32 cellular contexts compared by ENCODE assay signal in the genomic region with DNA sequence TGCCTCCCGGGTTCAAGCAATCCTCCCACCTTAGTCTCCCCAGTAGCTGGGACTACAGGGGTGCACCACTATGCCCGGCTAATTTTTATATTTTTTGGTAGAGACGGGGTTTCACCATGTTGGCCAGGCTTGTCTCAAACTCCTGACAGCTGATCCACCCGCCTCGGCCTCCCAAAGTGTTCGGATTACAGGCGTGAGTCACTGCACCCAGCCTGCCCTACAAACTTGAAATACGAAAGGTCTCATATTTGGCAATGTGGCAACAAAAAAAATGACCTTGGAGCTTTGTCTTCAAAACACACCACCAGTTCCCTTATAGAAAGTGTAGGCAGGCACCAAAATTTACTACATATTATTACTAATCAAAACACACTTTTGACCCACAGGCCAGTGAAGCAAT. TPM values are rescaled to one million over a fixed set of nuclear protein-coding genes. Genes with fewer than 3 reads are reported as not detected.
"Had no signal": no experiment of that assay in that cellular context is flagged by ENCODE, and none has a peak within 500 bp of the region (broad histone marks: within the 10 kb centered on the region; RNA-seq: fewer than 3 reads in every experiment).

No MANE protein-coding gene starts in this region.

- H3K4me2 ChIP-seq: neural progenitor cell, smooth muscle cell had no signal

- H3K4me3 ChIP-seq: neural progenitor cell, ovary, psoas muscle, right lobe of liver, sigmoid colon, skin epidermis, smooth muscle cell, spleen, suprapubic skin, testis, tibial artery, transverse colon, upper lobe of right lung, uterus had no signal

- H3K27ac Mint-ChIP-seq: natural killer cell; nephron; neural progenitor cell; progenitor cell of endocrine pancreas; stimulated activated memory B cell treated with anti-CD40 and anti-IgM and Interleukin-4, amounts not matched to agents 10 μg/mL and 1 μg/mL and 100 μg/mL, for 72 hours; stimulated activated naive CD8-positive, alpha-beta T cell treated with anti-CD3 and anti-CD28 coated beads, Interleukin-15, amount 100 ng/mL, for 72 hours; type B pancreatic cell had no signal

- H3K27me3 Mint-ChIP-seq: progenitor cell of endocrine pancreas; stimulated activated memory B cell treated with anti-CD40 and anti-IgM and Interleukin-4, amounts not matched to agents 10 μg/mL and 1 μg/mL and 100 μg/mL, for 72 hours had no signal

- H3K27me3 ChIP-seq: neural progenitor cell, ovary, right lobe of liver, sigmoid colon, spleen, suprapubic skin, testis, tibial artery, transverse colon, upper lobe of right lung, uterus had no signal

- H2AFZ ChIP-seq: neural progenitor cell, parathyroid adenoma had no signal

- H3K36me3 ChIP-seq: neural progenitor cell, ovary, right lobe of liver, sigmoid colon, spleen, suprapubic skin, tibial artery, transverse colon, upper lobe of right lung, uterus had no signal

- H3K79me2 ChIP-seq: parathyroid adenoma had no signal

- H3K4me3 Mint-ChIP-seq: natural killer cell; nephron; neural progenitor cell; stimulated activated memory B cell treated with anti-CD40 and anti-IgM and Interleukin-4, amounts not matched to agents 10 μg/mL and 1 μg/mL and 100 μg/mL, for 72 hours; stimulated activated naive CD8-positive, alpha-beta T cell treated with anti-CD3 and anti-CD28 coated beads, Interleukin-15, amount 100 ng/mL, for 72 hours; type B pancreatic cell had no signal

- DNase-seq: natural killer cell; occipital lobe; ovary; psoas muscle; right cardiac atrium; right lobe of liver; sigmoid colon; spleen; stimulated activated CD4-positive, alpha-beta T cell treated with anti-CD3 and anti-CD28 coated beads, Interleukin-12 subunit alpha, Interleukin-12 subunit beta, amount 100 ng/mL, for 4 hours; stimulated activated CD4-positive, alpha-beta T cell treated with anti-CD3 and anti-CD28 coated beads, Interleukin-1b, Interleukin-23, amount 100 ng/mL, for 48 hours; stimulated activated CD4-positive, alpha-beta T cell treated with anti-CD3 and anti-CD28 coated beads, Interleukin-4, amount 100 ng/mL, for 1 hour; stimulated activated CD4-positive, alpha-beta T cell treated with anti-CD3 and anti-CD28 coated beads, Interleukin-4, amount 100 ng/mL, for 4 hours; stimulated activated CD8-positive, alpha-beta memory T cell treated with anti-CD3 and anti-CD28 coated beads, Interleukin-4, amount 100 ng/mL, for 48 hours; stimulated activated naive CD4-positive, alpha-beta T cell; stimulated activated naive CD8-positive, alpha-beta T cell treated with anti-CD3 and anti-CD28 coated beads, Interleukin-15, amount 100 ng/mL, for 72 hours; stimulated activated naive CD8-positive, alpha-beta T cell treated with anti-CD3 and anti-CD28 coated beads, Interleukin-15, Interleukin-2, amounts not matched to agents 100 U/mL and 50 U/mL, for 24 hours; testis; tibial artery; transverse colon; upper lobe of right lung; uterus had no signal

- H3K4me1 ChIP-seq: neural progenitor cell, parathyroid adenoma, psoas muscle, right lobe of liver, sigmoid colon, spleen, suprapubic skin, testis, tibial artery, transverse colon, upper lobe of right lung, uterus had no signal

- H3K36me3 Mint-ChIP-seq: natural killer cell; neural progenitor cell; stimulated activated memory B cell treated with anti-CD40 and anti-IgM and Interleukin-4, amounts not matched to agents 10 μg/mL and 1 μg/mL and 100 μg/mL, for 72 hours; type B pancreatic cell had no signal

- H3K4me1 Mint-ChIP-seq: natural killer cell; nephron; neural progenitor cell; stimulated activated memory B cell treated with anti-CD40 and anti-IgM and Interleukin-4, amounts not matched to agents 10 μg/mL and 1 μg/mL and 100 μg/mL, for 72 hours; stimulated activated naive CD8-positive, alpha-beta T cell treated with anti-CD3 and anti-CD28 coated beads, Interleukin-15, amount 100 ng/mL, for 72 hours had no signal

- H3K9me3 ChIP-seq: ovary, psoas muscle, right lobe of liver, sigmoid colon, spleen, suprapubic skin, testis, tibial artery, transverse colon, upper lobe of right lung, uterus had no signal

- H3K9me3 Mint-ChIP-seq: natural killer cell; nephron; neural progenitor cell; stimulated activated memory B cell treated with anti-CD40 and anti-IgM and Interleukin-4, amounts not matched to agents 10 μg/mL and 1 μg/mL and 100 μg/mL, for 72 hours; stimulated activated naive CD8-positive, alpha-beta T cell treated with anti-CD3 and anti-CD28 coated beads, Interleukin-15, amount 100 ng/mL, for 72 hours; type B pancreatic cell had no signal

- H3K9ac ChIP-seq: neural progenitor cell, parathyroid adenoma had no signal

- H3K27ac ChIP-seq: neural progenitor cell, ovary, parathyroid adenoma, psoas muscle, right lobe of liver, sigmoid colon, skin epidermis, spleen, suprapubic skin, testis, tibial artery, transverse colon, upper lobe of right lung, uterus had no signal

RNA-seq across cellular contexts. Expression of gene PTCHD1, which starts 22.9 kb away (rescaled TPM):
- total RNA-seq: natural killer cell, osteoblast, renal cortical epithelial cell had no signal
